In the genomic region with DNA sequence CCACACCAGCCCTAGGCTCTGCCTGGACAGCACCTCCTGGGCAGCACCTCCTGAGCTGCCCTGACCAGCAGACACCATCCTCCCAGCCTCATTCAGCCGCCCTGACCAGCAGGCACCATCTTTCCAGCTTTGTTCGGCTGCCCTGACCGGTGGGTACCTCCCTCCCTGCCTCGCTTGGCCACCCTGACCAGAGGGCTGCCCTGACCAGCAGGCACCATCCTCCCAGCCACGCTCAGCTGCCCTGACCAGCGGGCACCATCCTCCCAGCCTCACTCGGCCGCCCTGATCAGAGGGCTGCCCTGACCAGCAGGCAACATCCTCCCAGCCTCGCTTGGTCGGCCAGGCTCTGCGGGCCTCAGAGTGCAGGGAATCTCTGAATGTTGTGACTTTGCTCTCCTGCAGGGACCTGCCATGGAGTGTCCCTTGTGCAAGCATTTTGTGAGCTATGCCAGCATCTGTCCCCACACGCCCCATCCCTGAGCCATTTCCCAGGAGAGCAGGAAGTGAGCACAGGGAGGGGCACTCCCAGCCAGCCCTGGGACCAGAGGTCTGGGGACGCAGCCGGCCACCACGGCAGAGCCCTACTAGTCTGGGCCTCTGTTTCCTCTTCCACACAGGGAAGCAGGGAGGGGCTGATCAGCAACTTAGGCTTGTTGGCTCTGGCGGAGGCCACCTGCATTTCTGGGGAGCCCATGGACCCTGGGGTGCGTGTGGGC, we compare ENCODE assay signal across 22 cellular contexts.
DNase-seq lines count a peak whose midpoint lies in the region; ATAC-seq, FAIRE-seq and TF ChIP-seq lines count a peak whose summit lies in the region.
"Had no signal": no experiment of that assay in that cellular context is flagged by ENCODE, and none has a peak within 500 bp of the region (broad histone marks: within the 10 kb centered on the region; RNA-seq: fewer than 3 reads in every experiment).

No MANE protein-coding gene starts in this region.

- H3K4me2 ChIP-seq in endothelial cell of umbilical vein (ENCODE audit: insufficient read depth, low read length): no peak overlapping the region

- no TSS peak for BruUV-seq in endothelial cell of umbilical vein (replicated peaks; lab: Mats Ljungman, UMichigan)

- H3K9ac ChIP-seq in endothelial cell of umbilical vein (replicated peaks; ENCODE audit: extremely low read depth, insufficient read depth, low read length): no peak overlapping the region

- no peak overlapping the region for H3K4me3 Mint-ChIP-seq in nephron progenitor cell
- H3K4me3 Mint-ChIP-seq: B cell; CD4-positive, alpha-beta memory T cell had no signal

- peaks cover 8% of the 10 kb centered on the region for H3K4me1 Mint-ChIP-seq in nephron progenitor cell
- H3K4me1 Mint-ChIP-seq: B cell; CD4-positive, alpha-beta memory T cell had no signal

- no peaks in the 10 kb centered on the region for H4K20me1 ChIP-seq in endothelial cell of umbilical vein (replicated peaks; ENCODE audit: control insufficient read depth, extremely low read depth, insufficient read depth, low read length)

- ATAC-seq in left cardiac atrium (no peak), HG02571 (IDR thresholded peaks at IDR 0.05; ENCODE audit: unreplicated experiment) (no peak)
- ATAC-seq: Panc1 had no signal

- H2AFZ ChIP-seq in endothelial cell of umbilical vein (ENCODE audit: low read depth, low read length): peak overlapping the region; percentile 18

- DNase-seq in left ventricle myocardium inferior (no peak), left cardiac atrium (no peak), endothelial cell of umbilical vein (ENCODE audit: low read depth, low spot score) (no peak), nephron progenitor cell (peak; percentile 10), lower leg skin (ENCODE audit: low spot score in 2 of 2) (no peak), GM10266 (ENCODE audit: extremely low spot score) (no peak), NCI-H2107 treated with DMSO at 0.1 percent for 48 hours (lab: John Stamatoyannopoulos, UW; ENCODE audit: unreplicated experiment) (no peak)
- DNase-seq: ACHN; CD4-positive, alpha-beta memory T cell; DMS79 treated with DMSO at 0.1 percent for 48 hours; KBM-7; NCI-H1092; NCI-H2107; SHP77 treated with DMSO at 0.1 percent for 48 hours had no signal

- FAIRE-seq in endothelial cell of umbilical vein (lab: Jason Lieb, UNC): no peak
- FAIRE-seq: D721Med, G401.6, GM12892, GM19239 had no signal

- no peak overlapping the region for H3K27ac Mint-ChIP-seq in nephron progenitor cell
- H3K27ac Mint-ChIP-seq: B cell; CD4-positive, alpha-beta memory T cell had no signal

- no peaks in the 10 kb centered on the region for H3K27me3 ChIP-seq in left ventricle myocardium inferior (ENCODE audit: low read depth)
- H3K27me3 ChIP-seq in endothelial cell of umbilical vein (ENCODE audit: control insufficient read depth in 2 of 2, insufficient read depth in 2 of 2, low read length in 2 of 2): no peaks in the 10 kb centered on the region

- TF ChIP-seq CTCF in left ventricle myocardium inferior (IDR thresholded peaks at IDR 0.05; ENCODE audit: borderline replicate concordance): no peak
- TF ChIP-seq CTCF in endothelial cell of umbilical vein (IDR thresholded peaks at IDR 0.05; ENCODE audit: extremely low read depth in 1 of 2, insufficient read depth in 1 of 2, low read depth in 1 of 2, low read length in 2 of 2): no peak
- no peak for TF ChIP-seq CTCF in nephron progenitor cell (IDR thresholded peaks at IDR 0.05)
- no peak for TF ChIP-seq CTCF in lower leg skin (IDR thresholded peaks at IDR 0.05)
- no peak for TF ChIP-seq CTCF in GM10266 (IDR thresholded peaks at IDR 0.05; ENCODE audit: control insufficient read depth, insufficient read depth, low read depth, missing control alignments)

- H3K4me1 ChIP-seq in left ventricle myocardium inferior: peaks cover 15% of the 10 kb centered on the region
- H3K4me1 ChIP-seq in endothelial cell of umbilical vein (ENCODE audit: control insufficient read depth, extremely low read depth, insufficient read depth, low read length): peaks cover 34% of the 10 kb centered on the region

- CTCF ChIA-PET in endothelial cell of umbilical vein (lab: Charles Lee): no interaction called here

- H3K9me3 ChIP-seq in left ventricle myocardium inferior (replicated peaks): no peaks in the 10 kb centered on the region
- H3K9me3 ChIP-seq in endothelial cell of umbilical vein (replicated peaks; ENCODE audit: control insufficient read depth, insufficient read depth, low read length): no peaks in the 10 kb centered on the region

- H3K79me2 ChIP-seq in endothelial cell of umbilical vein (ENCODE audit: control insufficient read depth, insufficient read depth, low read length): no peaks in the 10 kb centered on the region

- dilution Hi-C loops in endothelial cell of umbilical vein (cut with MboI; ENCODE audit: extremely low pct_ligation_motif_present, low sequenced_read_pairs): no loop called here

- H3K36me3 ChIP-seq in left ventricle myocardium inferior: no peaks in the 10 kb centered on the region
- H3K36me3 ChIP-seq in endothelial cell of umbilical vein (ENCODE audit: control insufficient read depth in 2 of 2, extremely low read depth in 1 of 2, insufficient read depth in 2 of 2, low read length in 2 of 2): no peaks in the 10 kb centered on the region

- no peaks in the 10 kb centered on the region for H3K36me3 Mint-ChIP-seq in nephron progenitor cell (ENCODE audit: low read depth)
- H3K36me3 Mint-ChIP-seq: CD4-positive, alpha-beta memory T cell had no signal

- TF ChIP-seq POLR2A in endothelial cell of umbilical vein (IDR thresholded peaks at IDR 0.05; ENCODE audit: low read depth, low read length) (no peak), lower leg skin (IDR thresholded peaks at IDR 0.05) (no peak)

- H3K4me3 ChIP-seq in left ventricle myocardium inferior (no peak overlapping the region), endothelial cell of umbilical vein (replicated peaks in 1 of 3; ENCODE audit: insufficient read depth in 1 of 3, low read depth in 1 of 3, low read length in 3 of 3) (no peak overlapping the region), lower leg skin (ENCODE audit: low read depth, poor library complexity, severe bottlenecking) (no peak overlapping the region)

- POLR2A ChIA-PET in endothelial cell of umbilical vein (lab: Charles Lee): no interaction called here

- H3K9me3 Mint-ChIP-seq in nephron progenitor cell: no peaks in the 10 kb centered on the region
- H3K9me3 Mint-ChIP-seq: CD4-positive, alpha-beta memory T cell had no signal

- H3K9me1 ChIP-seq in endothelial cell of umbilical vein (replicated peaks; ENCODE audit: control insufficient read depth, extremely low read depth, insufficient read depth, low read length): no peaks in the 10 kb centered on the region

- H3K27ac ChIP-seq in left ventricle myocardium inferior (replicated peaks) (peak overlapping the region; percentile 42), endothelial cell of umbilical vein (ENCODE audit: insufficient read depth, low read depth, low read length) (no peak overlapping the region)
- H3K27ac ChIP-seq: HL-60 had no signal

- H3K27me3 Mint-ChIP-seq in nephron progenitor cell (ENCODE audit: low read depth, poor library complexity): no peaks in the 10 kb centered on the region
- H3K27me3 Mint-ChIP-seq: B cell had no signal

- intact Hi-C loops in left ventricle myocardium inferior (cut with micrococcal nuclease): no loop called here
- intact Hi-C loops in left cardiac atrium (cut with DNase I): no loop called here
- intact Hi-C loops in endothelial cell of umbilical vein (cut with micrococcal nuclease): no loop called here
- intact Hi-C loops in lower leg skin (cut with DNase I; ENCODE audit: low total_unique reads): no loop called here

- WGBS in lower leg skin, 2 donors: 87 to 90% methylated on average over 14 to 17 of the region's 17 CpGs

TF ChIP-seq in endothelial cell of umbilical vein, 7 proteins besides CTCF, POLR2A, EP300 and RAD21:
- no peak for TF ChIP-seq POLR2AphosphoS5 (IDR thresholded peaks at IDR 0.05; ENCODE audit: insufficient read depth, low read depth, low read length)
- TF ChIP-seq MYC (IDR thresholded peaks at IDR 0.05; ENCODE audit: low read depth, low read length): no peak
- no peak for TF ChIP-seq JUN (IDR thresholded peaks at IDR 0.05; ENCODE audit: borderline replicate concordance, insufficient read depth, insufficient read length, low read depth)
- no peak for TF ChIP-seq EZH2 (IDR thresholded peaks at IDR 0.05; ENCODE audit: borderline replicate concordance, low read depth, low read length, severe bottlenecking)
- no peak for TF ChIP-seq FOS (IDR thresholded peaks at IDR 0.05; ENCODE audit: borderline replicate concordance, insufficient read depth, low read length)
- TF ChIP-seq, protein P1, sequence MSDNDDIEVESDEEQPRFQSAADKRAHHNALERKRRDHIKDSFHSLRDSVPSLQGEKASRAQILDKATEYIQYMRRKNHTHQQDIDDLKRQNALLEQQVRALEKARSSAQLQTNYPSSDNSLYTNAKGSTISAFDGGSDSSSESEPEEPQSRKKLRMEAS (IDR thresholded peaks at IDR 0.05; ENCODE audit: insufficient read depth, insufficient read length): no peak
- no peak for TF ChIP-seq GATA2 (IDR thresholded peaks at IDR 0.05; ENCODE audit: insufficient read depth, insufficient read length, low read depth, low read length)
